In genomic region chr14:24432259-24433131, GRCh38 we compare ENCODE assay signal across 8 cellular contexts. TPM values are rescaled to one million over a fixed set of nuclear protein-coding genes. Genes with fewer than 3 reads are reported as not detected.
A peak's percentile ranks its signal among the peaks of the same experiment; 100 is the strongest.
DNase-seq lines count a peak whose midpoint lies in the region; ATAC-seq and TF ChIP-seq lines count a peak whose summit lies in the region.

No MANE protein-coding gene starts in this region.

- H2AFZ ChIP-seq in ACC112 (ENCODE audit: low read length, unreplicated experiment), result no peak overlapping the region

- no peaks in the 10 kb centered on the region for H3K27me3 ChIP-seq in ACC112 (ENCODE audit: insufficient read depth, low read length)

- H3K4me1 Mint-ChIP-seq in chondrocyte (ENCODE audit: low read depth), result peaks cover 42% of the 10 kb centered on the region
- peaks cover 23 to 51% of the 10 kb centered on the region in 2 donors for H3K4me1 Mint-ChIP-seq in natural killer cell

- H3K27ac Mint-ChIP-seq in chondrocyte (ENCODE audit: unreplicated experiment) (peak overlapping the region; percentile 45), natural killer cell (peak overlapping the region; percentile 87 to 97)

- peak; percentile 15 for TF ChIP-seq POLR2A in GM19193 (IDR thresholded peaks at IDR 0.05; ENCODE audit: extremely low read depth, insufficient read depth, insufficient read length)

- peaks cover 26% of the 10 kb centered on the region for H3K4me1 ChIP-seq in ACC112 (ENCODE audit: control insufficient read depth, insufficient read depth, low read length, unreplicated experiment)

- DNase-seq in chondrocyte (ENCODE audit: low spot score) (peak; percentile 92), natural killer cell (no peak), AG08396 (ENCODE audit: low spot score) (no peak), KG1 (lab: John Stamatoyannopoulos, UW) (no peak)

- no peak overlapping the region for H3K27ac ChIP-seq in ACC112 (ENCODE audit: low read depth, low read length)

- peaks cover 5% of the 10 kb centered on the region; the same call in 1 of the 2 replicates for H3K36me3 ChIP-seq in ACC112 (ENCODE audit: insufficient read depth, low read length)

- H3K4me3 Mint-ChIP-seq in chondrocyte (ENCODE audit: unreplicated experiment) (peak overlapping the region; percentile 88), natural killer cell (peak overlapping the region; percentile 17)

- no peak for ATAC-seq in natural killer cell
- ATAC-seq in GM19324 (IDR thresholded peaks at IDR 0.05; ENCODE audit: low FRiP score, unreplicated experiment), result no peak
- ATAC-seq in HG03521 (IDR thresholded peaks at IDR 0.05; ENCODE audit: unreplicated experiment), result no peak

- H3K9me3 Mint-ChIP-seq in chondrocyte (ENCODE audit: low read depth), result no peaks in the 10 kb centered on the region
- H3K9me3 Mint-ChIP-seq in natural killer cell, result no peaks in the 10 kb centered on the region

- TF ChIP-seq CTCF in chondrocyte (IDR thresholded peaks at IDR 0.05), result no peak
- TF ChIP-seq CTCF in natural killer cell (IDR thresholded peaks at IDR 0.05), result no peak

- no peaks in the 10 kb centered on the region for H3K27me3 Mint-ChIP-seq in chondrocyte (ENCODE audit: low read depth)
- no peaks in the 10 kb centered on the region for H3K27me3 Mint-ChIP-seq in natural killer cell (ENCODE audit: low read depth in 2 of 2)

- H3K4me3 ChIP-seq in ACC112 (ENCODE audit: low read depth, low read length), result peak overlapping the region; percentile 100

- intact Hi-C loops in natural killer cell (cut with micrococcal nuclease), result loop anchor here (10.0 kb wide), 1 partner anchor 188 kb away; the partner anchor contains the start of gene TINF2

- H3K36me3 Mint-ChIP-seq in chondrocyte (ENCODE audit: low read depth) (peaks cover 19% of the 10 kb centered on the region), natural killer cell (no peaks in the 10 kb centered on the region)

- H3K79me2 ChIP-seq in ACC112 (ENCODE audit: control insufficient read depth, insufficient read depth, low read length, unreplicated experiment), result peaks cover 20% of the 10 kb centered on the region

RNA-seq across cellular contexts. Expression of gene KHNYN, which starts 2.7 kb away (rescaled TPM):
- total RNA-seq in chondrocyte (44.4 to 53.8 TPM (median 53.7 TPM) in 3 replicates), natural killer cell (100 to 1,000 TPM; 106 to 141 (median 116) TPM)

RNA-seq across cellular contexts. Expression of gene CBLN3, which starts 3.0 kb away (rescaled TPM):
- total RNA-seq in chondrocyte (5.2 to 6.1 TPM (median 5.5 TPM) in 3 replicates), natural killer cell (1 to 10 TPM in 2 of 3 donors, under 1 TPM in 1; 0.75 to 1.5 (median 1.1) TPM)

RNA-seq across cellular contexts. Expression of gene SDR39U1, which starts 10.1 kb away (rescaled TPM):
- total RNA-seq in chondrocyte (34.6 to 52.9 TPM (median 35.3 TPM) in 3 replicates), natural killer cell (100 to 1,000 TPM in 2 of 3 donors, 10 to 100 TPM in 1; 97.1 to 106 (median 100) TPM)

RNA-seq across cellular contexts. Expression of gene NYNRIN, which starts 33.7 kb away (rescaled TPM):
- total RNA-seq in chondrocyte (20.0 to 32.1 TPM (median 21.0 TPM) in 3 replicates), natural killer cell (under 1 TPM; 0.23 to 0.53 (median 0.42) TPM)
